Comparison of ENCODE assay signal across 18 cellular contexts in the genomic region with DNA sequence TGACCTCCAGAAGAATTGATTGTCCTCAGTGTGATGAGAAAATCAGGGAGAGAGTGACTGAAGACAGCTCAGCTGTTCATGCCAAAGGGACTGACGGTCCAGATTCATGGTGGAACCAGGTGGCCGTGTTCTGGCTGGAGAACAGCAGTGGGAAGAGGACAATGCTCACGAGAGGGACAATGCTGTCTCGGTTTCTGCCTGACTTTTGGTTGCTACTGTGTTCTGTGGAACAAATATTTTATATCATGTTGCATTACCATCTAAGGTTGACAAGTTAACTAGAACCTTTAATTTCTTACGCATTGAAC. TPM values are rescaled to one million over a fixed set of nuclear protein-coding genes. Genes with fewer than 3 reads are reported as not detected.
DNase-seq lines count a peak whose midpoint lies in the region; ATAC-seq, FAIRE-seq and TF ChIP-seq lines count a peak whose summit lies in the region.
"Had no signal": no experiment of that assay in that cellular context is flagged by ENCODE, and none has a peak within 500 bp of the region (broad histone marks: within the 10 kb centered on the region; RNA-seq: fewer than 3 reads in every experiment).

No MANE protein-coding gene starts in this region.

- 91% methylated on average over 5 of the region's 5 CpGs; no CpG with 5 or more reads in 1 of the 2 experiments for WGBS in H1 (ENCODE audit: extremely low coverage in 1 of 2, insufficient coverage in 1 of 2, insufficient read length in 1 of 2, insufficient replicate concordance in 2 of 2, low coverage in 1 of 2, low lambda C conversion rate in 2 of 2, missing lambda C conversion rate in 1 of 2), 2 experiments

- no peak for ATAC-seq in GM19351 (IDR thresholded peaks at IDR 0.05; ENCODE audit: unreplicated experiment)
- no peak for ATAC-seq in GM18505 (IDR thresholded peaks at IDR 0.05; ENCODE audit: unreplicated experiment)

- H4K20me1 ChIP-seq in OCI-LY7 (ENCODE audit: insufficient read depth, low read length) (peaks cover 66% of the 10 kb centered on the region), H1 (replicated peaks in 1 of 2; ENCODE audit: control insufficient read depth in 1 of 2, insufficient read depth in 2 of 2, low read length in 2 of 2) (peaks cover 2 to 5% of the 10 kb centered on the region in 2 experiments), osteoblast (ENCODE audit: insufficient read depth, low read length) (peaks cover 15% of the 10 kb centered on the region)

- H2BK120ac ChIP-seq in H1 (replicated peaks; ENCODE audit: low read depth, low read length), result no peak overlapping the region

- H2BK15ac ChIP-seq in H1 (ENCODE audit: low read length), result no peak overlapping the region

- no peak overlapping the region for H2BK5ac ChIP-seq in H1 (ENCODE audit: low read depth, low read length)

- BruUV-seq in OCI-LY7 (replicated peaks; lab: Mats Ljungman, UMichigan), result no TSS peak

- H2AK5ac ChIP-seq in H1 (ENCODE audit: low read depth, low read length), result peak overlapping the region; percentile 99; the same call in 1 of the 2 replicates

- no peak overlapping the region for H3K56ac ChIP-seq in H1 (replicated peaks; ENCODE audit: insufficient read length, low read depth, low read length)

- H3K4me1 ChIP-seq in ACC112 (ENCODE audit: control insufficient read depth, insufficient read depth, low read length, unreplicated experiment) (peaks cover 57% of the 10 kb centered on the region), OCI-LY7 (ENCODE audit: insufficient read depth, low read length, poor library complexity, severe bottlenecking) (peaks cover 88% of the 10 kb centered on the region), H1 (replicated peaks in 1 of 4; ENCODE audit: control insufficient read depth in 3 of 4, insufficient read depth in 4 of 4, low read length in 3 of 4) (peaks cover 4 to 18% (median 12%) of the 10 kb centered on the region in 4 experiments; a peak in 4 of 7 replicates), osteoblast (ENCODE audit: insufficient read depth, low read length) (peaks cover 58% of the 10 kb centered on the region), HAP-1 (peaks cover 26% of the 10 kb centered on the region)

- DNase-seq in OCI-LY7 (ENCODE audit: low spot score) (no peak), H1 (ENCODE audit: low read depth in 1 of 2, low spot score in 2 of 2) (no peak), osteoblast (ENCODE audit: insufficient read length, low spot score, missing footprints) (no peak), NCI-H2081 (lab: John Stamatoyannopoulos, UW) (no peak), HAP-1 (ENCODE audit: low spot score in 2 of 2) (no peak)
- DNase-seq: activated CD8-positive, alpha-beta memory T cell treated with anti-CD3 and anti-CD28 coated beads, Interleukin-2, amount 50 U/mL, for 48 hours; activated naive CD4-positive, alpha-beta T cell treated with anti-CD3 and anti-CD28 coated beads, Interleukin-2, amount 50 U/mL, for 16 hours; endodermal cell; NCI-H187; NCI-H524; Peyer's patch; testis had no signal

- TF ChIP-seq CTCF in OCI-LY7 (conservative IDR thresholded peaks at IDR 0.05; ENCODE audit: low read length), result no peak
- no peak for TF ChIP-seq CTCF in H1 (IDR thresholded peaks at IDR 0.05; ENCODE audit: control extremely low read depth in 1 of 3, insufficient read depth in 1 of 3, low read depth in 1 of 3, low read length in 3 of 3)
- no peak for TF ChIP-seq CTCF in osteoblast (IDR thresholded peaks at IDR 0.05; ENCODE audit: extremely low read depth, low read depth, low read length)

- TF ChIP-seq POLR2A in H1 (IDR thresholded peaks at IDR 0.05; ENCODE audit: control extremely low read depth in 1 of 2, low read depth in 2 of 2, low read length in 2 of 2) (no peak), GM18505 (IDR thresholded peaks at IDR 0.05; ENCODE audit: borderline replicate concordance, extremely low read depth, insufficient read depth, insufficient read length) (no peak)

- 0 out of 2 replicates have a peak overlapping the region, but pooled peaks have one; percentile 52 for H2BK12ac ChIP-seq in H1 (ENCODE audit: low read depth, low read length)

- CTCF ChIA-PET in OCI-LY7 (lab: Charles Lee; ENCODE audit: unreplicated experiment) (no interaction called here), H1 (lab: Charles Lee; ENCODE audit: partially characterized antibody) (interaction anchor here (0.9 kb wide), 1 partner anchor 80 kb away, joined by 3 read pairs; no protein-coding TSS in a partner anchor)

- H2BK20ac ChIP-seq in H1 (ENCODE audit: low read length), result no peak overlapping the region

- TF ChIP-seq EP300 in H1 (IDR thresholded peaks at IDR 0.05; ENCODE audit: borderline replicate concordance in 1 of 2, low read depth in 2 of 2, low read length in 2 of 2), result no peak

- TF ChIP-seq RAD21 in H1 (IDR thresholded peaks at IDR 0.05 in 1 of 2, conservative IDR thresholded peaks at IDR 0.05 in 1 of 2; ENCODE audit: low read depth in 2 of 2, low read length in 2 of 2), result no peak

- H3K23ac ChIP-seq in H1 (ENCODE audit: insufficient read length), result no peak overlapping the region

- H3K27me3 ChIP-seq in ACC112 (ENCODE audit: insufficient read depth, low read length), result no peaks in the 10 kb centered on the region
- no peaks in the 10 kb centered on the region; a peak in 1 of 7 replicates for H3K27me3 ChIP-seq in H1 (replicated peaks in 1 of 4; ENCODE audit: control insufficient read depth in 3 of 4, extremely low read depth in 1 of 4, insufficient read depth in 3 of 4, low read length in 3 of 4)
- no peaks in the 10 kb centered on the region for H3K27me3 ChIP-seq in osteoblast (ENCODE audit: insufficient read depth, low read length)
- no peaks in the 10 kb centered on the region for H3K27me3 ChIP-seq in HAP-1 (ENCODE audit: low read depth)
- H3K27me3 ChIP-seq: cardiac muscle cell, Peyer's patch, testis had no signal

- no peak overlapping the region for H3K9ac ChIP-seq in H1 (replicated peaks in 1 of 4; ENCODE audit: extremely low read depth in 1 of 4, low read depth in 3 of 4, low read length in 3 of 4)

- H2AFZ ChIP-seq in ACC112 (ENCODE audit: low read length, unreplicated experiment) (no peak overlapping the region), OCI-LY7 (ENCODE audit: low read length) (no peak overlapping the region), H1 (ENCODE audit: low read length) (no peak overlapping the region), osteoblast (ENCODE audit: low read length) (no peak overlapping the region)

- peak overlapping the region; percentile 3; the same call in 1 of the 2 replicates for H3K4me3 ChIP-seq in ACC112 (ENCODE audit: low read depth, low read length)
- no peak overlapping the region for H3K4me3 ChIP-seq in OCI-LY7 (ENCODE audit: low read depth, low read length, poor library complexity, severe bottlenecking)
- H3K4me3 ChIP-seq in H1 (ENCODE audit: extremely low read depth in 1 of 4, insufficient read depth in 2 of 4, low read depth in 3 of 4, low read length in 4 of 4), result no peak overlapping the region
- H3K4me3 ChIP-seq in osteoblast (ENCODE audit: insufficient read depth, low read length), result no peak overlapping the region
- no peak overlapping the region for H3K4me3 ChIP-seq in HAP-1
- H3K4me3 ChIP-seq: cardiac muscle cell, Peyer's patch, testis had no signal

- H3K4me2 ChIP-seq in OCI-LY7 (ENCODE audit: low read length), result peak overlapping the region; percentile 13; the same call in 1 of the 2 replicates
- H3K4me2 ChIP-seq in H1 (ENCODE audit: insufficient read depth in 1 of 2, low read depth in 2 of 2, low read length in 2 of 2), result no peak overlapping the region
- H3K4me2 ChIP-seq in osteoblast (ENCODE audit: insufficient read depth, low read length), result peak overlapping the region; percentile 5

- H3K36me3 ChIP-seq in ACC112 (ENCODE audit: insufficient read depth, low read length), result no peaks in the 10 kb centered on the region
- H3K36me3 ChIP-seq in OCI-LY7 (ENCODE audit: insufficient read depth, low read length), result peaks cover 66% of the 10 kb centered on the region
- H3K36me3 ChIP-seq in H1 (ENCODE audit: control insufficient read depth in 2 of 4, insufficient read depth in 4 of 4, low read length in 3 of 4), result no peaks in the 10 kb centered on the region
- H3K36me3 ChIP-seq in osteoblast (ENCODE audit: insufficient read depth, low read length), result no peaks in the 10 kb centered on the region
- no peaks in the 10 kb centered on the region for H3K36me3 ChIP-seq in HAP-1 (replicated peaks)
- H3K36me3 ChIP-seq: cardiac muscle cell, Peyer's patch had no signal

- no peaks in the 10 kb centered on the region for H3K9me2 ChIP-seq in OCI-LY7 (ENCODE audit: insufficient read depth, low read length)

- H3K27ac ChIP-seq in ACC112 (ENCODE audit: low read depth, low read length) (peak overlapping the region; percentile 75), OCI-LY7 (ENCODE audit: low read depth, low read length, poor library complexity, severe bottlenecking) (no peak overlapping the region), H1 (ENCODE audit: low read depth, low read length) (no peak overlapping the region), osteoblast (ENCODE audit: low read depth, low read length) (no peak overlapping the region)
- H3K27ac ChIP-seq: cardiac muscle cell, testis had no signal

- H3K4ac ChIP-seq in H1 (replicated peaks; ENCODE audit: insufficient read length, low read depth, low read length), result no peak overlapping the region

- no peak overlapping the region for H3K14ac ChIP-seq in H1 (ENCODE audit: insufficient read length)

- no peak overlapping the region for H4K8ac ChIP-seq in H1 (ENCODE audit: extremely low read depth, insufficient read depth, low read length)

- H3K79me1 ChIP-seq in H1 (ENCODE audit: low read depth, low read length), result peaks cover 4% of the 10 kb centered on the region; the same call in 1 of the 2 replicates

- in situ Hi-C loops in HAP-1 (cut with MboI; ENCODE audit: low sequenced_read_pairs), result no loop called here

- FAIRE-seq in H1 (lab: Jason Lieb, UNC), result no peak
- FAIRE-seq: GM18507, GM19239 had no signal

- H3K9me3 ChIP-seq in OCI-LY7 (ENCODE audit: low read length), result no peaks in the 10 kb centered on the region
- H3K9me3 ChIP-seq in H1 (ENCODE audit: insufficient read depth in 2 of 2, low read depth in 1 of 2, low read length in 1 of 2), result no peaks in the 10 kb centered on the region
- no peaks in the 10 kb centered on the region for H3K9me3 ChIP-seq in osteoblast (ENCODE audit: low read depth, low read length)
- no peaks in the 10 kb centered on the region for H3K9me3 ChIP-seq in HAP-1
- H3K9me3 ChIP-seq: Peyer's patch, testis had no signal

- H3K23me2 ChIP-seq in H1 (ENCODE audit: low read depth, low read length), result peaks cover 1% of the 10 kb centered on the region

- no peak overlapping the region for H4K5ac ChIP-seq in H1 (ENCODE audit: insufficient read length, low read depth, low read length)

- H3K18ac ChIP-seq in H1 (ENCODE audit: extremely low read depth, low read length), result no peak overlapping the region

- POLR2A ChIA-PET in OCI-LY7 (lab: Charles Lee), result interaction anchor here (0.7 to 1.2 kb wide), 3 partner anchors 10 to 92 kb away, joined by 3 to 6 read pairs (median 3); no protein-coding TSS in a partner anchor
- POLR2A ChIA-PET in H1 (lab: Charles Lee; ENCODE audit: partially characterized antibody), result no interaction called here

- H4K91ac ChIP-seq in H1 (replicated peaks; ENCODE audit: insufficient read length, low read length), result no peak overlapping the region

- H3K79me2 ChIP-seq in ACC112 (ENCODE audit: control insufficient read depth, insufficient read depth, low read length, unreplicated experiment), result peaks cover 75% of the 10 kb centered on the region
- H3K79me2 ChIP-seq in OCI-LY7 (ENCODE audit: insufficient read depth, low read depth, low read length), result peaks cover 100% of the 10 kb centered on the region
- peaks cover 17 to 86% of the 10 kb centered on the region in 2 experiments for H3K79me2 ChIP-seq in H1 (ENCODE audit: control insufficient read depth in 1 of 2, insufficient read depth in 2 of 2, low read length in 2 of 2)
- H3K79me2 ChIP-seq in osteoblast (ENCODE audit: insufficient read depth, low read length), result peaks cover 95% of the 10 kb centered on the region

- intact Hi-C loops in OCI-LY7 (cut with micrococcal nuclease; ENCODE audit: unreplicated experiment), result loop anchor here (5.0 to 10.0 kb wide), 2 partner anchors 37 to 575 kb away; a partner anchor contains a TSS

RNA-seq across cellular contexts. Expression of a gene that starts 58.0 kb away (rescaled TPM):
- total RNA-seq in OCI-LY7 (2014; rRNA removed; shearing (Covaris generic)), result 21.0 and 39.3 TPM in 2 replicates
- total RNA-seq in OCI-LY7 (2022) (17.6 and 18.9 TPM in 2 replicates), osteoblast (20.6 and 23.9 TPM in 2 replicates)
- total RNA-seq in H1 (2021; fragmentation: NEBNext Ultra II Directional; extraction: Animal tissue kit (Norgen Biotek cat#: 25700)), result 8.8 and 10.8 TPM in 2 replicates
- polyA plus RNA-seq in H1 (2011; rRNA removed), result 2.2 and 3.0 TPM in 2 replicates
- 4.0 TPM for polyA plus RNA-seq in H1 (2011; cell fraction: cytosol; rRNA removed)
- polyA plus RNA-seq in H1 (2011; cell fraction: nucleus; rRNA removed), result 5.9 TPM
- polyA plus RNA-seq in H1 (2012, experiment 1 of 2), result 3.1 to 3.9 TPM (median 3.3 TPM) in 4 replicates
- polyA plus RNA-seq in H1 (2012, experiment 2 of 2), result 0.93 TPM
- polyA plus RNA-seq in H1 (2013, experiment 1 of 2), result 2.9 TPM
- polyA plus RNA-seq in H1 (2013, experiment 2 of 2), result 2.5 TPM
- 22.2 and 29.3 TPM in 2 replicates for polyA minus RNA-seq in H1 (2011; rRNA and poly(A)+ RNA removed)
- 12.5 TPM for polyA minus RNA-seq in H1 (2011; cell fraction: cytosol; rRNA and poly(A)+ RNA removed)
- 75.6 TPM for polyA minus RNA-seq in H1 (2011; cell fraction: nucleus; rRNA and poly(A)+ RNA removed)

Comparison
In these comparisons a context has a peak if more than half of its experiments do, and no peak if none do; other contexts are left out.
1. H3K4me2 ChIP-seq: peak in OCI-LY7 (single experiment) and osteoblast (single experiment); none in H1 (0 of 2).